9 cellular contexts compared by ENCODE assay signal in the genomic region with DNA sequence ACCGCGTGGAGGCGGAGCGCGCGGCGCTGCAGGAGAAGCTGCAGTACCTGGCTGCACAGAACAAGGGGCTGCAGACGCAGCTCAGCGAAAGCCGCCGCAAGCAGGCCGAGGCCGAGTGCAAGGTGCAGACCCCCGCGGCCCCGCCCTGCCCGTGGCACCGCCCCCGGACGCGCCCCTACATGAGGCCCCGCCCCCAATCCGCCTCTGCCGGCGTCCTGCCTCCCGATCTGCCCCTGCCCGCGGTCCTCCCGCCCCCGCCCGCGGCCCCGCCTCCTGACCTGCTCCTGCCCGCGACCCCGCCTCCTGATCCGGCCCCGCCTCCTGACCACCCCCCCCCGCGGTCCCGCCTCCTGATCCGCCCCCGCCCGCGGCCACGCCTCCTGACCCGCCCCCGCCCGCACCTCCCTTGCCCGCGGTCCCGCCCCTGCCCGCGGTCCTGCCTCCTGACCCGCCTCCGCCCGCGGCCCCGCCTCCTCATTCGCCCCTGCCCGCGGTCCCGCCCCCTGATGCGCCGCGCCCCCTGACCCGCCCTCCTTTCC. TPM values are rescaled to one million over a fixed set of nuclear protein-coding genes. Genes with fewer than 3 reads are reported as not detected.
DNase-seq lines count a peak whose midpoint lies in the region; ATAC-seq and TF ChIP-seq lines count a peak whose summit lies in the region.
"Had no signal": no experiment of that assay in that cellular context is flagged by ENCODE, and none has a peak within 500 bp of the region (broad histone marks: within the 10 kb centered on the region; RNA-seq: fewer than 3 reads in every experiment).

No MANE protein-coding gene starts in this region.

- no peaks in the 10 kb centered on the region for H3K9me3 Mint-ChIP-seq in activated naive CD4-positive, alpha-beta T cell treated with anti-CD3 and anti-CD28 coated beads for 36 hours
- no peaks in the 10 kb centered on the region for H3K9me3 Mint-ChIP-seq in HFFc6

- peaks cover 23% of the 10 kb centered on the region for H3K4me1 Mint-ChIP-seq in activated naive CD4-positive, alpha-beta T cell treated with anti-CD3 and anti-CD28 coated beads for 36 hours (ENCODE audit: low read depth)
- no peaks in the 10 kb centered on the region for H3K4me1 Mint-ChIP-seq in HFFc6 (ENCODE audit: low read depth)

- ATAC-seq in left ventricle myocardium superior = peak; percentile 40
- no peak for ATAC-seq in HG03095 (IDR thresholded peaks at IDR 0.05; ENCODE audit: unreplicated experiment)

- H3K27me3 Mint-ChIP-seq in activated naive CD4-positive, alpha-beta T cell treated with anti-CD3 and anti-CD28 coated beads for 36 hours (ENCODE audit: low read depth) = peaks cover 28% of the 10 kb centered on the region
- H3K27me3 Mint-ChIP-seq in HFFc6 (ENCODE audit: insufficient read depth) = peaks cover 7% of the 10 kb centered on the region

- no peaks in the 10 kb centered on the region for H3K36me3 ChIP-seq in Peyer's patch

- peaks cover 0 to 23% (median 12%) of the 10 kb centered on the region in 4 donors for H3K4me1 ChIP-seq in Peyer's patch

- intact Hi-C loops in activated naive CD4-positive, alpha-beta T cell treated with anti-CD3 and anti-CD28 coated beads for 36 hours (cut with micrococcal nuclease) = loop anchor here (1.0 to 10.0 kb wide), 2 partner anchors 9 to 142 kb away; a partner anchor contains a TSS
- intact Hi-C loops in left ventricle myocardium superior (cut with micrococcal nuclease) = no loop called here

- TF ChIP-seq CTCF in Peyer's patch (IDR thresholded peaks at IDR 0.05) (no peak), HFFc6 (IDR thresholded peaks at IDR 0.05) (no peak)

- no peaks in the 10 kb centered on the region for H3K36me3 Mint-ChIP-seq in activated naive CD4-positive, alpha-beta T cell treated with anti-CD3 and anti-CD28 coated beads for 36 hours (ENCODE audit: low read depth)
- H3K36me3 Mint-ChIP-seq in HFFc6 (ENCODE audit: low read depth) = no peaks in the 10 kb centered on the region

- DNase-seq in COLO829 (ENCODE audit: low spot score) = peak; percentile 38
- DNase-seq in Peyer's patch = peak; percentile 67 to 88 (median 84)
- DNase-seq in activated naive CD4-positive, alpha-beta T cell treated with anti-CD3 and anti-CD28 coated beads for 36 hours = peak; percentile 87
- peak; percentile 67 for DNase-seq in left ventricle myocardium superior
- DNase-seq in stimulated activated CD4-positive, alpha-beta T cell treated with anti-CD3 and anti-CD28 coated beads, Interleukin-15, amount 100 ng/mL, for 1 hour (ENCODE audit: low read depth in 1 of 2, low spot score in 1 of 2) = peak; percentile 56 to 60
- no peak for DNase-seq in HFFc6
- DNase-seq in SW 1271 (lab: John Stamatoyannopoulos, UW) = no peak

- CTCF ChIA-PET in activated naive CD4-positive, alpha-beta T cell treated with anti-CD3 and anti-CD28 coated beads for 36 hours (lab: Charles Lee) = interaction anchor here (1.2 to 1.4 kb wide), 3 partner anchors 10 to 60 kb away, joined by 3 to 5 read pairs (median 4); no protein-coding TSS in a partner anchor

- H3K27ac Mint-ChIP-seq in activated naive CD4-positive, alpha-beta T cell treated with anti-CD3 and anti-CD28 coated beads for 36 hours = no peak overlapping the region
- H3K27ac Mint-ChIP-seq in HFFc6 = no peak overlapping the region

- peak overlapping the region; percentile 43 for H3K4me3 Mint-ChIP-seq in activated naive CD4-positive, alpha-beta T cell treated with anti-CD3 and anti-CD28 coated beads for 36 hours
- H3K4me3 Mint-ChIP-seq in HFFc6 = no peak overlapping the region

- H3K27me3 ChIP-seq in Peyer's patch = no peaks in the 10 kb centered on the region

- H3K9me3 ChIP-seq in Peyer's patch = no peaks in the 10 kb centered on the region

- peak overlapping the region; percentile 4 to 46 (median 35) for H3K4me3 ChIP-seq in Peyer's patch

- no peak for TF ChIP-seq POLR2A in Peyer's patch (IDR thresholded peaks at IDR 0.05)

- no peak overlapping the region for H3K27ac ChIP-seq in Peyer's patch
- H3K27ac ChIP-seq: epithelial cell of prostate had no signal

RNA-seq across cellular contexts. Expression of a gene that starts 11.7 kb away (rescaled TPM):
- total RNA-seq in Peyer's patch (not detected), left ventricle myocardium superior (0.15 TPM)
- under 1 TPM; 0.07 to 0.12 TPM for total RNA-seq in activated naive CD4-positive, alpha-beta T cell treated with anti-CD3 and anti-CD28 coated beads for 36 hours
- under 1 TPM in 4 of 6 experiments, not detected in 2; 0.05 to 0.18 (median 0.09) TPM for total RNA-seq in HFFc6 (2021; fragmentation: NEBNext Ultra II Directional; extraction: Animal tissue kit (Norgen Biotek cat#: 25700))

RNA-seq across cellular contexts. Expression of a gene that starts 25.8 kb away (rescaled TPM):
- total RNA-seq in Peyer's patch (under 1 TPM in 3 of 4 donors, not detected in 1; 0.57 to 0.88 (median 0.80) TPM), left ventricle myocardium superior (3.1 TPM)
- total RNA-seq in activated naive CD4-positive, alpha-beta T cell treated with anti-CD3 and anti-CD28 coated beads for 36 hours = not detected
- total RNA-seq in HFFc6 (2021; fragmentation: NEBNext Ultra II Directional; extraction: Animal tissue kit (Norgen Biotek cat#: 25700)) = 1 to 10 TPM; 4.9 to 7.3 (median 6.1) TPM

RNA-seq across cellular contexts. Expression of a gene that starts 32.5 kb away (rescaled TPM):
- total RNA-seq in Peyer's patch = 10 to 100 TPM in 3 of 4 donors, 1 to 10 TPM in 1; 7.7 to 22.3 (median 14.9) TPM
- total RNA-seq in activated naive CD4-positive, alpha-beta T cell treated with anti-CD3 and anti-CD28 coated beads for 36 hours = 1 to 10 TPM; 5.2 TPM
- total RNA-seq in left ventricle myocardium superior = 23.5 TPM
- 10 to 100 TPM; 26.4 to 33.0 (median 27.7) TPM for total RNA-seq in HFFc6 (2021; fragmentation: NEBNext Ultra II Directional; extraction: Animal tissue kit (Norgen Biotek cat#: 25700))

RNA-seq across cellular contexts. Expression of a gene that starts 41.2 kb away (rescaled TPM):
- total RNA-seq in Peyer's patch (10 to 100 TPM; 16.6 to 39.3 (median 35.0) TPM), left ventricle myocardium superior (30.4 TPM)
- total RNA-seq in activated naive CD4-positive, alpha-beta T cell treated with anti-CD3 and anti-CD28 coated beads for 36 hours = 10 to 100 TPM; 39.1 to 39.8 TPM
- 10 to 100 TPM; 21.7 to 25.8 (median 22.8) TPM for total RNA-seq in HFFc6 (2021; fragmentation: NEBNext Ultra II Directional; extraction: Animal tissue kit (Norgen Biotek cat#: 25700))

RNA-seq across cellular contexts. Expression of a gene that starts 52.1 kb away (rescaled TPM):
- total RNA-seq in Peyer's patch (not detected), left ventricle myocardium superior (11.4 TPM)
- 1 to 10 TPM; 1.7 to 3.7 TPM for total RNA-seq in activated naive CD4-positive, alpha-beta T cell treated with anti-CD3 and anti-CD28 coated beads for 36 hours
- total RNA-seq in HFFc6 (2021; fragmentation: NEBNext Ultra II Directional; extraction: Animal tissue kit (Norgen Biotek cat#: 25700)) = 10 to 100 TPM in 2 of 6 experiments, 1 to 10 TPM in 4; 4.5 to 12.0 (median 7.7) TPM

Comparison
In these comparisons a context has a peak if more than half of its experiments do, and no peak if none do; other contexts are left out.
1. DNase-seq: peak in COLO829 (single experiment), Peyer's patch (3 of 3), activated naive CD4-positive, alpha-beta T cell treated with anti-CD3 and anti-CD28 coated beads for 36 hours (single experiment), left ventricle myocardium superior (single experiment) and stimulated activated CD4-positive, alpha-beta T cell treated with anti-CD3 and anti-CD28 coated beads, Interleukin-15, amount 100 ng/mL, for 1 hour (2 of 2); none in HFFc6 (single experiment) and SW 1271 (0 of 2).